13 cellular contexts compared by ENCODE assay signal in the genomic region with DNA sequence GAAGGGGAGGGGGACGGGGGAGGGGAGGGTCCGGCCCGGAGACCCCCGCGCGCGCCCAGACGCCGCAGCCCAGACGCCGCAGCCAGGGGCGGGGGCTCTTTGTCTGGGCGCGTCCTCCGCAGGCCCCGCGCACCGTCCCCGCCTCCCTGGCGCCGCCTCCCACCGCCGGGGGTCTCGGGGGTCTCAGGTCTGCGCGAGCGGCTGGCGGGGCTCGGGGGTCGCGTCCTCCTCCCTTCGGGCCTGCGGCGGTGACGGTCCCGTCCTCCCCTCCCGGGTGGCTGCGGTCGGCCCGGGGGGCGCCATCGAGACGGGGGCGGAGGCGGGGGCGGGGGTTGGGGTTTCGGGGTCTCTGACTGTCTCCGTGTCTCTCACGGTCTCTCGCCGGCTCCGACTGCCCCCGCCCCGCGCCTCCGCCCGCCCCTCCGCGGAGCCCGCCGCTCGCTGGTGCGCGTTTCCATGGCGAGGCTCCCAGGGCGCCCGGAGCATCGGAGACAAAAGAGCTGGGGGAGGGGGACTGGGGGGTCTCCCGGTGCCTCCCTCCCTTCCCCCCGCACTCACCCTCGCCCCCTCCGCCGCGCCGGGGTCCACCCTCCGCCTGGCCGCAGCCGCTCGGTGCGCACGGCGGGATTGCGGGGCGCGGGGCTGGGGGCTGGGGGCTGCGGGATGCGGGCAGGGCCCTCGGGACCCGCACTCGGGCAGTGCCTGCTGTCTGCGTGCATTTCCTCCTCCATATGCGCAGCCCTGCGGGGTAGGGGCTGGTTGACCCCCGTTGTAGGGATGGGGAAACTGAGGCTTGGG. TPM values are rescaled to one million over a fixed set of nuclear protein-coding genes. Genes with fewer than 3 reads are reported as not detected.
DNase-seq lines count a peak whose midpoint lies in the region; ATAC-seq, FAIRE-seq and TF ChIP-seq lines count a peak whose summit lies in the region.
"Had no signal": no experiment of that assay in that cellular context is flagged by ENCODE, and none has a peak within 500 bp of the region (broad histone marks: within the 10 kb centered on the region; RNA-seq: fewer than 3 reads in every experiment).

No MANE protein-coding gene starts in this region.

- no CpG with 5 or more reads among the region's 94 CpGs for WGBS in esophagus muscularis mucosa

- DNase-seq in GF-D8 (lab: John Stamatoyannopoulos, UW) = peak; percentile 35
- DNase-seq in MV-4-11 (lab: John Stamatoyannopoulos, UW) = peak; percentile 48
- no peak for DNase-seq in esophagus muscularis mucosa (ENCODE audit: extremely low spot score)
- DNase-seq in osteocyte (ENCODE audit: extremely low spot score, unreplicated experiment) = no peak
- DNase-seq in left lobe of liver (ENCODE audit: low spot score) = no peak
- DNase-seq in GM19239 (ENCODE audit: insufficient read length, low spot score) = no peak
- DNase-seq in NCI-H774 (lab: John Stamatoyannopoulos, UW) = no peak
- no peak for DNase-seq in brain microvascular endothelial cell
- DNase-seq: activated naive CD8-positive, alpha-beta T cell treated with anti-CD3 and anti-CD28 coated beads, Interleukin-2, amount 10 ng/mL, durations not matched to agents 7 days and 5 days; NCI-H82; stimulated activated CD4-positive, alpha-beta T cell treated with anti-CD3 and anti-CD28 coated beads, Interleukin-4, amount 100 ng/mL, for 4 hours had no signal

- H3K4me1 ChIP-seq in esophagus muscularis mucosa = peaks cover 16 to 21% (median 19%) of the 10 kb centered on the region in 4 donors

- H3K27me3 ChIP-seq in esophagus muscularis mucosa (peaks cover 0 to 45% (median 24%) of the 10 kb centered on the region in 4 donors), brain microvascular endothelial cell (replicated peaks) (peaks cover 2% of the 10 kb centered on the region)

- H3K9me3 ChIP-seq in esophagus muscularis mucosa = no peaks in the 10 kb centered on the region

- intact Hi-C loops in esophagus muscularis mucosa (cut with DNase I) = no loop called here

- FAIRE-seq in GM19239 (lab: Jason Lieb, UNC) = no peak
- FAIRE-seq: G401.6 had no signal

- in situ Hi-C loops in brain microvascular endothelial cell (cut with HindIII; ENCODE audit: low pct_ligation_motif_present, low sequenced_read_pairs) = no loop called here

- no peaks in the 10 kb centered on the region for H3K27me3 Mint-ChIP-seq in osteocyte (ENCODE audit: unreplicated experiment)

- H3K4me3 Mint-ChIP-seq in osteocyte (ENCODE audit: unreplicated experiment) = peak overlapping the region; percentile 52
- H3K4me3 Mint-ChIP-seq: activated naive CD8-positive, alpha-beta T cell treated with anti-CD3 and anti-CD28 coated beads, Interleukin-2, amount 10 ng/mL, durations not matched to agents 7 days and 5 days had no signal

- no peak overlapping the region for H3K27ac ChIP-seq in esophagus muscularis mucosa (replicated peaks in 1 of 4)
- H3K27ac ChIP-seq in brain microvascular endothelial cell = no peak overlapping the region

- TF ChIP-seq EP300 in esophagus muscularis mucosa (IDR thresholded peaks at IDR 0.05) = no peak

- no peak for TF ChIP-seq POLR2A in esophagus muscularis mucosa (IDR thresholded peaks at IDR 0.05; ENCODE audit: low read depth)

- peaks cover 5% of the 10 kb centered on the region for H3K4me1 Mint-ChIP-seq in osteocyte (ENCODE audit: unreplicated experiment)
- H3K4me1 Mint-ChIP-seq: activated naive CD8-positive, alpha-beta T cell treated with anti-CD3 and anti-CD28 coated beads, Interleukin-2, amount 10 ng/mL, durations not matched to agents 7 days and 5 days had no signal

- TF ChIP-seq CTCF in esophagus muscularis mucosa (IDR thresholded peaks at IDR 0.05) (no peak), osteocyte (IDR thresholded peaks at IDR 0.05) (no peak), brain microvascular endothelial cell (IDR thresholded peaks at IDR 0.05; ENCODE audit: low read depth, low read length, missing control alignments) (no peak)

- H3K36me3 Mint-ChIP-seq in osteocyte (ENCODE audit: unreplicated experiment) = no peaks in the 10 kb centered on the region
- H3K36me3 Mint-ChIP-seq: activated naive CD8-positive, alpha-beta T cell treated with anti-CD3 and anti-CD28 coated beads, Interleukin-2, amount 10 ng/mL, durations not matched to agents 7 days and 5 days had no signal

- ATAC-seq in left lobe of liver = no peak

- no peaks in the 10 kb centered on the region for H3K9me3 Mint-ChIP-seq in osteocyte (ENCODE audit: unreplicated experiment)
- H3K9me3 Mint-ChIP-seq: activated naive CD8-positive, alpha-beta T cell treated with anti-CD3 and anti-CD28 coated beads, Interleukin-2, amount 10 ng/mL, durations not matched to agents 7 days and 5 days had no signal

- H3K4me3 ChIP-seq in esophagus muscularis mucosa = peak overlapping the region; percentile 41 to 56 (median 46)
- no peak overlapping the region for H3K4me3 ChIP-seq in brain microvascular endothelial cell (ENCODE audit: low read depth, low read length)

- H3K27ac Mint-ChIP-seq in osteocyte (ENCODE audit: unreplicated experiment) = no peak overlapping the region
- H3K27ac Mint-ChIP-seq: activated naive CD8-positive, alpha-beta T cell treated with anti-CD3 and anti-CD28 coated beads, Interleukin-2, amount 10 ng/mL, durations not matched to agents 7 days and 5 days had no signal

- H3K36me3 ChIP-seq in esophagus muscularis mucosa = no peaks in the 10 kb centered on the region
- no peaks in the 10 kb centered on the region for H3K36me3 ChIP-seq in brain microvascular endothelial cell (replicated peaks)

RNA-seq across cellular contexts. Expression of a gene that starts 0.4 kb away (rescaled TPM):
- total RNA-seq in esophagus muscularis mucosa (not detected), osteocyte (18.2 and 19.4 TPM in 2 replicates), left lobe of liver (not detected)
- total RNA-seq: activated naive CD8-positive, alpha-beta T cell treated with anti-CD3 and anti-CD28 coated beads, Interleukin-2, amount 10 ng/mL, durations not matched to agents 7 days and 5 days; HT-29 had no signal

RNA-seq across cellular contexts. Expression of a gene that starts 5.5 kb away (rescaled TPM):
- 1 to 10 TPM in 1 of 4 donors, under 1 TPM in 1, not detected in 2; 0.40 to 1.3 TPM for total RNA-seq in esophagus muscularis mucosa
- 0.91 and 1.0 TPM in 2 replicates for total RNA-seq in osteocyte
- 0.60 TPM for total RNA-seq in left lobe of liver
- total RNA-seq: HT-29 had no signal

RNA-seq across cellular contexts. Expression of a gene that starts 18.6 kb away (rescaled TPM):
- total RNA-seq in esophagus muscularis mucosa = 1 to 10 TPM in 1 of 4 donors, not detected in 3; 1.2 TPM
- total RNA-seq in osteocyte = not detected in 2 replicates
- 0.23 TPM for total RNA-seq in left lobe of liver
- total RNA-seq: activated naive CD8-positive, alpha-beta T cell treated with anti-CD3 and anti-CD28 coated beads, Interleukin-2, amount 10 ng/mL, durations not matched to agents 7 days and 5 days; HT-29 had no signal

RNA-seq across cellular contexts. Expression of a gene that starts 24.9 kb away (rescaled TPM):
- total RNA-seq in esophagus muscularis mucosa = 100 to 1,000 TPM in 1 of 4 donors, 10 to 100 TPM in 3; 76.8 to 110 (median 95.3) TPM
- 339 and 370 TPM in 2 replicates for total RNA-seq in osteocyte
- 115 TPM for total RNA-seq in left lobe of liver

RNA-seq across cellular contexts. Expression of a gene that starts 29.9 kb away (rescaled TPM):
- total RNA-seq in esophagus muscularis mucosa (1 to 10 TPM in 3 of 4 donors, under 1 TPM in 1; 0.45 to 3.3 (median 1.6) TPM), osteocyte (1.1 and 1.2 TPM in 2 replicates), left lobe of liver (0.58 TPM)
- total RNA-seq: activated naive CD8-positive, alpha-beta T cell treated with anti-CD3 and anti-CD28 coated beads, Interleukin-2, amount 10 ng/mL, durations not matched to agents 7 days and 5 days; HT-29 had no signal

Comparison
In these comparisons a context has a peak if more than half of its experiments do, and no peak if none do; other contexts are left out.
1. DNase-seq: peak in GF-D8 (single experiment) and MV-4-11 (single experiment); none in esophagus muscularis mucosa (single experiment), osteocyte (single experiment), left lobe of liver (single experiment), GM19239 (single experiment), NCI-H774 (single experiment) and brain microvascular endothelial cell (single experiment).
2. RNA of a gene that starts 0.4 kb away (total RNA-seq): 18.2 to 19.4 TPM in osteocyte; not detected in esophagus muscularis mucosa and not detected in left lobe of liver (single experiment); every median in the first group is over 10 times any median in the second.